ENCODE assay signal across 2 cellular contexts in genomic region chrX:156006471-156006870, GRCh38. TPM values are rescaled to one million over a fixed set of nuclear protein-coding genes. Genes with fewer than 3 reads are reported as not detected.
"Had no signal": no experiment of that assay in that cellular context is flagged by ENCODE, and none has a peak within 500 bp of the region (broad histone marks: within the 10 kb centered on the region; RNA-seq: fewer than 3 reads in every experiment).

No MANE protein-coding gene starts in this region.

RNA-seq across cellular contexts. Expression of gene IL9R, which starts 9.0 kb away (rescaled TPM):
- total RNA-seq: H4, HepG2 had no signal
